8 cellular contexts compared by ENCODE assay signal in the genomic region with DNA sequence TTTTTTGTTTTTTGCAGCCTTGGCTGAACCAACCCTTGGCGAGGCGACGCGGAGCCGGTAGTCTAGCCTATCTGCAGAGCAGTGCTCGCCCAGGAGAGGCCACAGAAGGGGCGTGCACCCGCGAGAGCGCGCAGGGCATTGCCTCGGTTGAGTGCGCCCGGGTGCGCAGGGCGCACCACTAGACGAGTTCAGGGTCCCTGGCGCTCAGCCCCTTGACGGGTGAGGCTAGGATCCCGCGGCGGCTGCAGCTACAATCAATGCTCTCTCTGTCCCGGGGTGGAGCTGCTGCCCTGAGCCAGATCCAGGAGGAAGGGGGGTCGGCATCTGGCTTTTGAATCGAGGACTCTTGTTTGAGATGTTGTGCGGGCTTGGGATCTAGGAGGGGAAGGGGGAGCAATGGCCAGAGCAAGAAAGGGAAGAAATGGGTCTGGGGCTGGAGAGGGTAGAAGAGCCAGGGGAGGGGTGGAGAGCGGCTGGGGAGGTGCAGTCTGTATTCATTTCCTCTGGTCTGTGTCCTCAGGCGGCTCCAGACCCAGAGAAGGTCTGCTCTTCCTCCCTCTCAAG. TPM values are rescaled to one million over a fixed set of nuclear protein-coding genes. Genes with fewer than 3 reads are reported as not detected.
DNase-seq lines count a peak whose midpoint lies in the region; ATAC-seq and TF ChIP-seq lines count a peak whose summit lies in the region.

No MANE protein-coding gene starts in this region.

- peak overlapping the region; percentile 46 for H3K4me3 ChIP-seq in effector memory CD4-positive, alpha-beta T cell (ENCODE audit: insufficient read depth, low read depth, low read length, poor library complexity, severe bottlenecking)

- H3K27me3 Mint-ChIP-seq in CD4-positive, alpha-beta T cell: peaks cover 70% of the 10 kb centered on the region
- peaks cover 44 to 54% of the 10 kb centered on the region in 2 donors for H3K27me3 Mint-ChIP-seq in natural killer cell (ENCODE audit: low read depth in 2 of 2)

- CTCF ChIA-PET in CD4-positive, alpha-beta T cell (lab: Charles Lee): no interaction called here

- ATAC-seq in CD4-positive, alpha-beta T cell (ENCODE audit: poor library complexity): no peak
- peak in 1 of 3 donors; percentile 10 for ATAC-seq in natural killer cell
- no peak for ATAC-seq in HG03457 (IDR thresholded peaks at IDR 0.05; ENCODE audit: unreplicated experiment)
- ATAC-seq in HG03108 (IDR thresholded peaks at IDR 0.05; ENCODE audit: unreplicated experiment): no peak

- H3K36me3 Mint-ChIP-seq in CD4-positive, alpha-beta T cell (ENCODE audit: low read depth): no peaks in the 10 kb centered on the region
- no peaks in the 10 kb centered on the region for H3K36me3 Mint-ChIP-seq in natural killer cell

- H3K9me3 ChIP-seq in CD4-positive, alpha-beta T cell (ENCODE audit: control insufficient read depth, low read length): no peaks in the 10 kb centered on the region
- H3K9me3 ChIP-seq in effector memory CD4-positive, alpha-beta T cell (ENCODE audit: control insufficient read depth, low read length): no peaks in the 10 kb centered on the region

- peaks cover 20% of the 10 kb centered on the region for H3K4me1 Mint-ChIP-seq in CD4-positive, alpha-beta T cell (ENCODE audit: low read depth)
- peaks cover 11 to 12% of the 10 kb centered on the region in 2 donors for H3K4me1 Mint-ChIP-seq in natural killer cell

- no peak overlapping the region for H3K27ac ChIP-seq in CD4-positive, alpha-beta T cell (ENCODE audit: low read depth, low read length)
- no peak overlapping the region for H3K27ac ChIP-seq in effector memory CD4-positive, alpha-beta T cell (ENCODE audit: insufficient read depth, low read length, poor library complexity, severe bottlenecking)

- peak overlapping the region; percentile 76 for H3K4me3 Mint-ChIP-seq in CD4-positive, alpha-beta T cell
- H3K4me3 Mint-ChIP-seq in natural killer cell: peak overlapping the region; percentile 45

- no peaks in the 10 kb centered on the region for H3K9me3 Mint-ChIP-seq in CD4-positive, alpha-beta T cell
- no peaks in the 10 kb centered on the region for H3K9me3 Mint-ChIP-seq in natural killer cell

- DNase-seq in CD4-positive, alpha-beta T cell: no peak
- DNase-seq in NCI-H146 treated with DMSO at 0.1 percent for 48 hours (lab: John Stamatoyannopoulos, UW; ENCODE audit: unreplicated experiment): peak; percentile 35
- DNase-seq in effector memory CD4-positive, alpha-beta T cell: no peak
- no peak for DNase-seq in natural killer cell
- DNase-seq in dedifferentiated amniotic fluid mesenchymal stem cell (ENCODE audit: extremely low spot score): no peak
- DNase-seq in Kasumi-1 (lab: John Stamatoyannopoulos, UW): no peak

- intact Hi-C loops in CD4-positive, alpha-beta T cell (cut with DNase I, micrococcal nuclease): no loop called here
- intact Hi-C loops in natural killer cell (cut with micrococcal nuclease): no loop called here

- peaks cover 21% of the 10 kb centered on the region for H3K4me1 ChIP-seq in effector memory CD4-positive, alpha-beta T cell (ENCODE audit: control insufficient read depth, insufficient read depth, low read length, poor library complexity, severe bottlenecking)

- peaks cover 48% of the 10 kb centered on the region for H3K27me3 ChIP-seq in CD4-positive, alpha-beta T cell (ENCODE audit: control insufficient read depth, insufficient read depth, low read length)
- peaks cover 10% of the 10 kb centered on the region for H3K27me3 ChIP-seq in effector memory CD4-positive, alpha-beta T cell (replicated peaks; ENCODE audit: control insufficient read depth, insufficient read depth, low read length, poor library complexity, severe bottlenecking)

- H3K27ac Mint-ChIP-seq in CD4-positive, alpha-beta T cell: no peak overlapping the region
- H3K27ac Mint-ChIP-seq in natural killer cell: no peak overlapping the region

- TF ChIP-seq CTCF in CD4-positive, alpha-beta T cell (IDR thresholded peaks at IDR 0.05): no peak
- TF ChIP-seq CTCF in natural killer cell (IDR thresholded peaks at IDR 0.05): no peak

- no peaks in the 10 kb centered on the region for H3K36me3 ChIP-seq in effector memory CD4-positive, alpha-beta T cell (ENCODE audit: control insufficient read depth, insufficient read depth, low read length)

- POLR2A ChIA-PET in CD4-positive, alpha-beta T cell (lab: Charles Lee): no interaction called here

RNA-seq across cellular contexts. Expression of gene THY1, which starts 0.9 kb away (rescaled TPM):
- not detected for total RNA-seq in CD4-positive, alpha-beta T cell
- not detected for total RNA-seq in natural killer cell

RNA-seq across cellular contexts. Expression of gene USP2, which starts 40.5 kb away (rescaled TPM):
- 1 to 10 TPM; 2.0 to 2.6 TPM for total RNA-seq in CD4-positive, alpha-beta T cell
- total RNA-seq in natural killer cell: 1 to 10 TPM in 1 of 3 donors, under 1 TPM in 1, not detected in 1; 0.50 to 3.9 TPM
